8 cellular contexts compared by ENCODE assay signal in genomic region chr1:228212966-228213844, GRCh38. TPM values are rescaled to one million over a fixed set of nuclear protein-coding genes. Genes with fewer than 3 reads are reported as not detected.
DNase-seq lines count a peak whose midpoint lies in the region; ATAC-seq and TF ChIP-seq lines count a peak whose summit lies in the region.

No MANE protein-coding gene starts in this region.

- H3K4me3 ChIP-seq in PC-9 = peak overlapping the region; percentile 62
- peak overlapping the region; percentile 27 to 59 (median 46) for H3K4me3 ChIP-seq in fibroblast of lung (replicated peaks in 1 of 4; ENCODE audit: control extremely low read depth in 1 of 4, insufficient read depth in 1 of 4, low read depth in 3 of 4, low read length in 4 of 4)

- H3K36me3 ChIP-seq in PC-9 (ENCODE audit: low read depth) (no peaks in the 10 kb centered on the region), fibroblast of lung (ENCODE audit: control insufficient read depth, insufficient read depth, low read length) (no peaks in the 10 kb centered on the region)

- H4K20me1 ChIP-seq in PC-9 (ENCODE audit: insufficient read depth) = no peaks in the 10 kb centered on the region
- H4K20me1 ChIP-seq in fibroblast of lung (ENCODE audit: control insufficient read depth, extremely low read depth, insufficient read depth, low read length) = no peaks in the 10 kb centered on the region

- H3K4me3 Mint-ChIP-seq in Calu3 (ENCODE audit: low read depth, unreplicated experiment) (peak overlapping the region; percentile 70), natural killer cell (peak overlapping the region; percentile 90)
- peak overlapping the region; percentile 83 for H3K4me3 Mint-ChIP-seq in activated T-cell treated with anti-CD3 and anti-CD28 coated beads, Interleukin-2, amount 50 U/mL, for 4 hours
- H3K4me3 Mint-ChIP-seq in stimulated activated naive B cell treated with anti-CD40 and anti-IgM and Interleukin-4, amounts not matched to agents 10 μg/mL and 1 μg/mL and 100 μg/mL, for 72 hours = peak overlapping the region; percentile 87 to 90

- H3K27me3 ChIP-seq in PC-9 (ENCODE audit: insufficient read depth, low read depth) (no peaks in the 10 kb centered on the region), fibroblast of lung (ENCODE audit: control insufficient read depth, insufficient read depth, low read length) (no peaks in the 10 kb centered on the region)

- peaks cover 34% of the 10 kb centered on the region for H3K36me3 Mint-ChIP-seq in Calu3 (ENCODE audit: insufficient read depth, unreplicated experiment)
- H3K36me3 Mint-ChIP-seq in activated T-cell treated with anti-CD3 and anti-CD28 coated beads, Interleukin-2, amount 50 U/mL, for 4 hours (ENCODE audit: insufficient read depth) = peaks cover 3% of the 10 kb centered on the region
- no peaks in the 10 kb centered on the region for H3K36me3 Mint-ChIP-seq in natural killer cell
- peaks cover 0 to 2% of the 10 kb centered on the region in 2 donors for H3K36me3 Mint-ChIP-seq in stimulated activated naive B cell treated with anti-CD40 and anti-IgM and Interleukin-4, amounts not matched to agents 10 μg/mL and 1 μg/mL and 100 μg/mL, for 72 hours

- intact Hi-C loops in Calu3 (cut with micrococcal nuclease; ENCODE audit: unreplicated experiment) = loop anchor here (10.0 kb wide), 1 partner anchor 132 kb away; no protein-coding TSS in a partner anchor
- intact Hi-C loops in PC-9 (cut with micrococcal nuclease; ENCODE audit: unreplicated experiment) = loop anchor here (1.0 to 5.0 kb wide), 5 partner anchors 47 to 304 kb away; no protein-coding TSS in a partner anchor
- intact Hi-C loops in natural killer cell (cut with micrococcal nuclease) = loop anchor here (2.0 kb wide), 1 partner anchor 302 kb away; no protein-coding TSS in a partner anchor

- CTCF ChIA-PET in Calu3 (lab: Charles Lee) (interaction anchor here (0.6 to 1.3 kb wide), 10 partner anchors 24 to 781 kb away, joined by 3 to 13 read pairs (median 3); partner anchors contain the start of gene TRIM11), PC-9 (lab: Charles Lee) (interaction anchor here (0.6 kb wide), 2 partner anchors 83 to 517 kb away, joined by 3 to 5 read pairs; no protein-coding TSS in a partner anchor)

- H3K27ac Mint-ChIP-seq in Calu3 (ENCODE audit: unreplicated experiment) (no peak overlapping the region), natural killer cell (peak overlapping the region; percentile 72 to 74)
- peak overlapping the region; percentile 90 for H3K27ac Mint-ChIP-seq in stimulated activated naive B cell treated with anti-CD40 and anti-IgM and Interleukin-4, amounts not matched to agents 10 μg/mL and 1 μg/mL and 100 μg/mL, for 72 hours

- peak; percentile 16 for TF ChIP-seq CTCF in Calu3 (IDR thresholded peaks at IDR 0.05; ENCODE audit: unreplicated experiment)
- TF ChIP-seq CTCF in PC-9 (conservative IDR thresholded peaks at IDR 0.05) = peak; percentile 60
- TF ChIP-seq CTCF in fibroblast of lung (conservative IDR thresholded peaks at IDR 0.05 in 1 of 2, IDR thresholded peaks at IDR 0.05 in 1 of 2; ENCODE audit: low read depth in 1 of 2, low read length in 2 of 2) = peak; percentile 35 to 42
- TF ChIP-seq CTCF in natural killer cell (IDR thresholded peaks at IDR 0.05) = peak; percentile 38

- H3K9me3 Mint-ChIP-seq in Calu3 (ENCODE audit: low read depth, unreplicated experiment) (no peaks in the 10 kb centered on the region), natural killer cell (no peaks in the 10 kb centered on the region)
- no peaks in the 10 kb centered on the region for H3K9me3 Mint-ChIP-seq in activated T-cell treated with anti-CD3 and anti-CD28 coated beads, Interleukin-2, amount 50 U/mL, for 4 hours
- no peaks in the 10 kb centered on the region for H3K9me3 Mint-ChIP-seq in stimulated activated naive B cell treated with anti-CD40 and anti-IgM and Interleukin-4, amounts not matched to agents 10 μg/mL and 1 μg/mL and 100 μg/mL, for 72 hours

- H3K9me2 ChIP-seq in PC-9 (ENCODE audit: insufficient read depth) = no peaks in the 10 kb centered on the region

- H3K9me3 ChIP-seq in PC-9 (ENCODE audit: insufficient read depth, low read depth) (no peaks in the 10 kb centered on the region), fibroblast of lung (ENCODE audit: control insufficient read depth, insufficient read depth, low read depth, low read length) (no peaks in the 10 kb centered on the region)

- no peak overlapping the region for H3K9ac ChIP-seq in fibroblast of lung (ENCODE audit: insufficient read depth, low read length)

- DNase-seq in Calu3 = peak; percentile 90
- peak; percentile 96 for DNase-seq in HuH-7 (ENCODE audit: low spot score)
- peak; percentile 71 to 88 for DNase-seq in PC-9
- DNase-seq in activated T-cell treated with anti-CD3 and anti-CD28 coated beads, Interleukin-2, amount 50 U/mL, for 4 hours = peak; percentile 89
- DNase-seq in fibroblast of lung (ENCODE audit: low read depth in 2 of 2) = peak; percentile 70 to 71
- DNase-seq in natural killer cell = peak; percentile 75
- peak; percentile 79 for DNase-seq in stimulated activated naive B cell treated with anti-CD40 and anti-IgM and Interleukin-4, amounts not matched to agents 10 μg/mL and 1 μg/mL and 100 μg/mL, for 72 hours

- POLR2A ChIA-PET in PC-9 (lab: Charles Lee; ENCODE audit: unreplicated experiment) = interaction anchor here (0.5 to 0.6 kb wide), 3 partner anchors 48 to 82 kb away, joined by 3 to 9 read pairs (median 3); no protein-coding TSS in a partner anchor

- no peaks in the 10 kb centered on the region for H3K27me3 Mint-ChIP-seq in Calu3 (ENCODE audit: unreplicated experiment)
- H3K27me3 Mint-ChIP-seq in activated T-cell treated with anti-CD3 and anti-CD28 coated beads, Interleukin-2, amount 50 U/mL, for 4 hours (ENCODE audit: low read depth) = peaks cover 1% of the 10 kb centered on the region
- H3K27me3 Mint-ChIP-seq in natural killer cell (ENCODE audit: low read depth in 2 of 2) = no peaks in the 10 kb centered on the region
- peaks cover 0 to 7% of the 10 kb centered on the region in 2 donors for H3K27me3 Mint-ChIP-seq in stimulated activated naive B cell treated with anti-CD40 and anti-IgM and Interleukin-4, amounts not matched to agents 10 μg/mL and 1 μg/mL and 100 μg/mL, for 72 hours

- H3K4me1 Mint-ChIP-seq in Calu3 (ENCODE audit: low read depth, unreplicated experiment) = no peaks in the 10 kb centered on the region
- H3K4me1 Mint-ChIP-seq in activated T-cell treated with anti-CD3 and anti-CD28 coated beads, Interleukin-2, amount 50 U/mL, for 4 hours (ENCODE audit: low read depth) = peaks cover 5% of the 10 kb centered on the region
- H3K4me1 Mint-ChIP-seq in natural killer cell = peaks cover 0 to 7% of the 10 kb centered on the region in 2 donors
- H3K4me1 Mint-ChIP-seq in stimulated activated naive B cell treated with anti-CD40 and anti-IgM and Interleukin-4, amounts not matched to agents 10 μg/mL and 1 μg/mL and 100 μg/mL, for 72 hours = peaks cover 7 to 8% of the 10 kb centered on the region in 2 donors

- H3K4me1 ChIP-seq in PC-9 (replicated peaks; ENCODE audit: insufficient read depth) (peaks cover 9% of the 10 kb centered on the region), fibroblast of lung (ENCODE audit: control insufficient read depth, extremely low read depth, insufficient read depth, low read length) (no peaks in the 10 kb centered on the region)

- BruUV-seq in Calu3 (replicated peaks; lab: Mats Ljungman, UMichigan) (no TSS peak), PC-9 (replicated peaks; lab: Mats Ljungman, UMichigan) (TSS peak; percentile 35)

- H3K27ac ChIP-seq in PC-9 (no peak overlapping the region), fibroblast of lung (ENCODE audit: insufficient read depth, low read length) (no peak overlapping the region)

- H3K4me2 ChIP-seq in PC-9 (peak overlapping the region; percentile 75), fibroblast of lung (ENCODE audit: extremely low read depth, insufficient read depth, low read length) (peak overlapping the region; percentile 75)

- H3K79me2 ChIP-seq in PC-9 (ENCODE audit: low read depth) (no peaks in the 10 kb centered on the region), fibroblast of lung (ENCODE audit: control insufficient read depth, insufficient read depth, low read length) (no peaks in the 10 kb centered on the region)

- ATAC-seq in GM21526 (IDR thresholded peaks at IDR 0.05; ENCODE audit: low FRiP score, unreplicated experiment) (peak; percentile 94), natural killer cell (peak; percentile 93 to 97 (median 97))
- ATAC-seq in activated T-cell treated with anti-CD3 and anti-CD28 coated beads, Interleukin-2, amount 50 U/mL, for 4 hours = peak; percentile 95 to 96
- ATAC-seq in stimulated activated naive B cell treated with anti-CD40 and anti-IgM and Interleukin-4, amounts not matched to agents 10 μg/mL and 1 μg/mL and 100 μg/mL, for 72 hours (replicated peaks) = peak; percentile 97 to 98

- H3F3A ChIP-seq in PC-9 (ENCODE audit: insufficient read depth, low read depth) = peaks cover 10% of the 10 kb centered on the region

- H2AFZ ChIP-seq in PC-9 (peak overlapping the region; percentile 79), fibroblast of lung (ENCODE audit: low read length) (peak overlapping the region; percentile 88)

RNA-seq across cellular contexts. Expression of gene OBSCN, which starts 5.4 kb away (rescaled TPM):
- total RNA-seq in Calu3 (2022) (18.5 and 19.5 TPM in 2 replicates), PC-9 (2021) (62.9 and 91.7 TPM in 2 replicates), fibroblast of lung (14.4 and 16.8 TPM in 2 replicates), natural killer cell (10 to 100 TPM in 2 of 3 donors, 1 to 10 TPM in 1; 9.6 to 30.0 (median 14.3) TPM)
- total RNA-seq in activated T-cell treated with anti-CD3 and anti-CD28 coated beads, Interleukin-2, amount 50 U/mL, for 4 hours = 1 to 10 TPM; 6.3 to 9.3 (median 7.5) TPM
- 0.78 and 0.87 TPM in 2 replicates for polyA plus RNA-seq in fibroblast of lung
- polyA plus RNA-seq in fibroblast of lung (2012) = 1.7 and 2.1 TPM in 2 replicates
- polyA minus RNA-seq in fibroblast of lung (ENCODE audit: low replicate concordance) = 1.2 and 1.7 TPM in 2 replicates

RNA-seq across cellular contexts. Expression of gene IBA57, which starts 47.6 kb away (rescaled TPM):
- 9.2 and 9.5 TPM in 2 replicates for total RNA-seq in Calu3 (2022)
- 7.8 and 13.8 TPM in 2 replicates for total RNA-seq in PC-9 (2021)
- total RNA-seq in activated T-cell treated with anti-CD3 and anti-CD28 coated beads, Interleukin-2, amount 50 U/mL, for 4 hours = 10 to 100 TPM; 14.5 to 17.6 (median 15.9) TPM
- total RNA-seq in fibroblast of lung = 3.6 and 3.8 TPM in 2 replicates
- polyA plus RNA-seq in fibroblast of lung = 1.3 and 1.4 TPM in 2 replicates
- polyA plus RNA-seq in fibroblast of lung (2012) = 2.3 and 3.6 TPM in 2 replicates
- polyA minus RNA-seq in fibroblast of lung (ENCODE audit: low replicate concordance) = 1.9 and 3.3 TPM in 2 replicates
- total RNA-seq in natural killer cell = 10 to 100 TPM; 13.3 to 14.1 (median 13.8) TPM
